In the genomic region with DNA sequence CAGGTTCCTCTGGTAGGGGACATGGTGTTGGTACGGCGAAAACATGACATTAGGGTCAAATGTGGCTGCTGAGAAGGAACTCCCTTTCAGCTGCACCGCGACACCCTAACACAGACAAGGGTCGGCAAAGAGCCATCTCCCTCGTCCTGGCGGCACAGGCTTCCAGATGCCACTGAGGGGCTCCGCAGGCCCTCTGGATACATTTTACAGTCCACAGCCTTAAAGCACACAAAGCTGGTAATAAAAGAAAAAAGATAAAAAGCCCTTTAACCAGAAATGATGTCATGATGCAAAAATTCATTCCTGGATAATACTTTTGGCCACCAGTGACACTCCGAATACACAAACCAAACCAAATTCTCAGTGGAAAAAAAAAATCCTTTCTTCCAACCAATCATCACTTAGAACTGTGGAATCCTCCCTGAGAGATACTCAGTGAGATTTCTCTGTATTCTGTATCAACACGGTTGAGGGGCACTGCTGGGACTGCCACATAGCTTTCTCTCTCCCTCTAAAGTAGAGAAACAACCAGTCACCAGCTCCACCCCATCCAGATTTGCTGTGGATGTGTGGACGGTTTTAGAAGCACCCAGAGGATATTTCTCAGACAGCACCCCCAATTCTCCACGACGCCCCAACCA, we compare ENCODE assay signal across 10 cellular contexts.
DNase-seq lines count a peak whose midpoint lies in the region; ATAC-seq, FAIRE-seq and TF ChIP-seq lines count a peak whose summit lies in the region.
"Had no signal": no experiment of that assay in that cellular context is flagged by ENCODE, and none has a peak within 500 bp of the region (broad histone marks: within the 10 kb centered on the region; RNA-seq: fewer than 3 reads in every experiment).

No MANE protein-coding gene starts in this region.

- H3K4me1 ChIP-seq in body of pancreas: peaks cover 46% of the 10 kb centered on the region
- H3K4me1 ChIP-seq in lower lobe of right lung: peaks cover 88% of the 10 kb centered on the region
- peaks cover 64% of the 10 kb centered on the region for H3K4me1 ChIP-seq in testis

- intact Hi-C loops in body of pancreas (cut with DNase I): no loop called here
- intact Hi-C loops in lower lobe of right lung (cut with DNase I): no loop called here
- intact Hi-C loops in testis (cut with DNase I; ENCODE audit: low total_unique reads): no loop called here

- TF ChIP-seq CTCF in HL-60 (IDR thresholded peaks at IDR 0.05; ENCODE audit: insufficient read depth, low read length): no peak
- TF ChIP-seq CTCF in body of pancreas (IDR thresholded peaks at IDR 0.05): no peak
- TF ChIP-seq CTCF in lower lobe of right lung (IDR thresholded peaks at IDR 0.05): no peak
- TF ChIP-seq CTCF in testis (IDR thresholded peaks at IDR 0.05): peak in 1 of 3 experiments; percentile 3

- WGBS in body of pancreas, 2 donors: 67 to 82% methylated on average over 11 to 13 of the region's 13 CpGs
- whole genome bisulfite sequencing in testis, 2 donors: 40 to 45% methylated on average over 13 of the region's 13 CpGs

- no peak for FAIRE-seq in GM19239 (lab: Jason Lieb, UNC)

- H3K27ac ChIP-seq in HL-60 (replicated peaks): peak overlapping the region; percentile 99
- peak overlapping the region in 3 of 4 donors; percentile 30 to 43 (median 34) for H3K27ac ChIP-seq in body of pancreas
- H3K27ac ChIP-seq in lower lobe of right lung: peak overlapping the region; percentile 62
- H3K27ac ChIP-seq in testis: peak overlapping the region; percentile 77 to 92
- H3K27ac ChIP-seq: parathyroid adenoma had no signal

- peak; percentile 8 for ATAC-seq in body of pancreas
- ATAC-seq in lower lobe of right lung: no peak
- no peak for ATAC-seq in HG02852 (IDR thresholded peaks at IDR 0.05; ENCODE audit: unreplicated experiment)
- no peak for ATAC-seq in HG03175 (IDR thresholded peaks at IDR 0.05; ENCODE audit: unreplicated experiment)

- no peaks in the 10 kb centered on the region for H3K27me3 ChIP-seq in HL-60 (ENCODE audit: insufficient read depth, poor library complexity, severe bottlenecking)
- H3K27me3 ChIP-seq in body of pancreas: no peaks in the 10 kb centered on the region
- no peaks in the 10 kb centered on the region for H3K27me3 ChIP-seq in lower lobe of right lung (ENCODE audit: low read depth)
- H3K27me3 ChIP-seq in testis: no peaks in the 10 kb centered on the region

- H3K4me3 ChIP-seq in HL-60 (replicated peaks; ENCODE audit: insufficient read depth, low read length) (no peak overlapping the region), body of pancreas (no peak overlapping the region), lower lobe of right lung (peak overlapping the region; percentile 17), testis (no peak overlapping the region)

- H3K9me3 ChIP-seq in body of pancreas: no peaks in the 10 kb centered on the region
- no peaks in the 10 kb centered on the region for H3K9me3 ChIP-seq in lower lobe of right lung
- no peaks in the 10 kb centered on the region for H3K9me3 ChIP-seq in testis

- DNase-seq in HL-60 (ENCODE audit: low read depth in 1 of 2, low spot score in 1 of 2) (no peak), body of pancreas (no peak), lower lobe of right lung (no peak), testis (peak; percentile 59), iPS-NIHi11 (ENCODE audit: low spot score) (no peak), GM19239 (ENCODE audit: insufficient read length, low spot score) (no peak)
- DNase-seq: SHP77 treated with DMSO at 0.1 percent for 48 hours had no signal

- no peak for TF ChIP-seq POLR2A in body of pancreas (IDR thresholded peaks at IDR 0.05)
- no peak for TF ChIP-seq POLR2A in testis (IDR thresholded peaks at IDR 0.05)

- H3K36me3 ChIP-seq in body of pancreas (replicated peaks in 1 of 2; ENCODE audit: insufficient read depth in 1 of 2, low read depth in 2 of 2) (no peaks in the 10 kb centered on the region), lower lobe of right lung (no peaks in the 10 kb centered on the region), testis (ENCODE audit: low read depth, missing control alignments) (no peaks in the 10 kb centered on the region)

Comparison
In these comparisons a context has a peak if more than half of its experiments do, and no peak if none do; other contexts are left out.
1. H3K27ac ChIP-seq: peak in every context shown above with its lines; median percentile 99 in HL-60; 84 in testis; 62 in lower lobe of right lung; 34 in body of pancreas.